In genomic region chr7:2679135-2680127, GRCh38 we compare ENCODE assay signal across 9 cellular contexts. TPM values are rescaled to one million over a fixed set of nuclear protein-coding genes. Genes with fewer than 3 reads are reported as not detected.
DNase-seq lines count a peak whose midpoint lies in the region; ATAC-seq, FAIRE-seq and TF ChIP-seq lines count a peak whose summit lies in the region.
"Not testable (repeated sequence)": the region's sequence is repeated elsewhere in the genome, so short reads cannot be mapped to it uniquely, and the experiment has no call there.
"Had no signal": no experiment of that assay in that cellular context is flagged by ENCODE, and none has a peak within 500 bp of the region (broad histone marks: within the 10 kb centered on the region; RNA-seq: fewer than 3 reads in every experiment).

No MANE protein-coding gene starts in this region.

- peak overlapping the region; percentile 62 for H3K27ac Mint-ChIP-seq in astrocyte (ENCODE audit: unreplicated experiment)

- not testable (repeated sequence) for H3K4me3 Mint-ChIP-seq in astrocyte (ENCODE audit: unreplicated experiment)

- not testable (repeated sequence) for H3K9ac ChIP-seq in astrocyte (ENCODE audit: low read length); liver (ENCODE audit: low read depth in 1 of 2, low read length in 2 of 2)

- not testable (repeated sequence) for H4K20me1 ChIP-seq in astrocyte (ENCODE audit: insufficient read depth, low read length)

- H2AFZ ChIP-seq in astrocyte (ENCODE audit: low read depth, low read length) = not testable (repeated sequence)

- TF ChIP-seq POLR2A in A549 (IDR thresholded peaks at IDR 0.05; ENCODE audit: low read length) = not testable (repeated sequence)

- not testable (repeated sequence) for FAIRE-seq in A549 (lab: Jason Lieb, UNC); astrocyte (lab: Jason Lieb, UNC)

- not testable (repeated sequence) for H3K36me3 Mint-ChIP-seq in astrocyte (ENCODE audit: low read depth, unreplicated experiment)

- H3K27ac ChIP-seq in A549; RWPE2 (ENCODE audit: poor library complexity, severe bottlenecking); astrocyte (ENCODE audit: low read depth, low read length); liver (ENCODE audit: low read depth in 1 of 2, low read length in 2 of 2): not testable (repeated sequence)

- H3K27me3 Mint-ChIP-seq in astrocyte (ENCODE audit: low read depth, unreplicated experiment) = peaks cover 17% of the 10 kb centered on the region

- 62% methylated on average over 40 of the region's 64 CpGs for WGBS in A549 (ENCODE audit: missing lambda C conversion rate)
- WGBS in liver = 66% methylated on average over 64 of the region's 64 CpGs

- not testable (repeated sequence) for TF ChIP-seq CTCF in A549 (IDR thresholded peaks at IDR 0.05); RWPE2 (IDR thresholded peaks at IDR 0.05; ENCODE audit: poor library complexity, severe bottlenecking); astrocyte (IDR thresholded peaks at IDR 0.05; ENCODE audit: insufficient read depth, low read depth, low read length); epithelial cell of proximal tubule (conservative IDR thresholded peaks at IDR 0.05; ENCODE audit: low read depth, low read length); liver (IDR thresholded peaks at IDR 0.05; ENCODE audit: low read depth, low read length, missing input control)

- not testable (repeated sequence) for TF ChIP-seq EP300 in A549 (IDR thresholded peaks at IDR 0.05)

- H3K9me3 ChIP-seq in A549; RWPE2 (ENCODE audit: severe bottlenecking); astrocyte (ENCODE audit: insufficient read depth, low read depth, low read length); liver (ENCODE audit: control insufficient read depth in 4 of 4, low read length in 3 of 4): not testable (repeated sequence)

- peak overlapping the region; percentile 44; the same call in 2 of the 3 replicates for H3K4me2 ChIP-seq in A549
- peak overlapping the region; percentile 58 for H3K4me2 ChIP-seq in astrocyte (ENCODE audit: low read length)

- POLR2A ChIA-PET in A549 (lab: Yijun Ruan, JAX) = not testable (repeated sequence)

- DNase-seq in A549 (ENCODE audit: low read depth in 1 of 2, low spot score in 1 of 2); RWPE2 (ENCODE audit: low spot score); astrocyte (ENCODE audit: low read depth); epithelial cell of proximal tubule (ENCODE audit: low read depth): not testable (repeated sequence)
- DNase-seq in DMS79 (lab: John Stamatoyannopoulos, UW) (peak; percentile 19), NCI-H1105 (lab: John Stamatoyannopoulos, UW) (peak; percentile 17), retina (peak; percentile 64)

- not testable (repeated sequence) for H3K36me3 ChIP-seq in RWPE2 (ENCODE audit: low read depth); astrocyte (ENCODE audit: insufficient read depth, low read length); liver (ENCODE audit: control insufficient read depth in 4 of 4, insufficient read depth in 3 of 4, low read depth in 1 of 4, low read length in 3 of 4)

- not testable (repeated sequence) for TF ChIP-seq RAD21 in A549 (conservative IDR thresholded peaks at IDR 0.05 in 1 of 2, IDR thresholded peaks at IDR 0.05 in 1 of 2); liver (IDR thresholded peaks at IDR 0.05)

- H3K4me3 ChIP-seq in A549; RWPE2 (ENCODE audit: severe bottlenecking); astrocyte (ENCODE audit: insufficient read depth, low read depth, low read length); liver (ENCODE audit: low read depth in 1 of 3, low read length in 3 of 3): not testable (repeated sequence)
- peak overlapping the region; percentile 6 for H3K4me3 ChIP-seq in epithelial cell of proximal tubule (ENCODE audit: low read depth, low read length)

- ATAC-seq in A549 (peak; percentile 7 to 14; a peak in 3 of 6 replicates), RWPE2 (ENCODE audit: low read depth) (peak; percentile 26; the same call in 2 of the 3 replicates)

- CTCF ChIA-PET in A549 (lab: Yijun Ruan, JAX) = interaction anchor here (0.5 to 6.5 kb wide), 24 partner anchors 10 to 235 kb away, joined by 3 to 108 read pairs (median 7); partner anchors contain the start of gene TTYH3

- not testable (repeated sequence) for H3K79me2 ChIP-seq in astrocyte (ENCODE audit: insufficient read depth, low read length)

- H3K4me1 ChIP-seq in A549; RWPE2 (ENCODE audit: insufficient read depth, poor library complexity, severe bottlenecking); astrocyte (ENCODE audit: insufficient read depth, low read length); liver (ENCODE audit: control insufficient read depth in 4 of 4, insufficient read depth in 4 of 4, low read length in 3 of 4): not testable (repeated sequence)

- H3K4me1 Mint-ChIP-seq in astrocyte (ENCODE audit: low read depth, unreplicated experiment) = not testable (repeated sequence)

- H3K9me3 Mint-ChIP-seq in astrocyte (ENCODE audit: unreplicated experiment) = peaks cover 10% of the 10 kb centered on the region

- H3K27me3 ChIP-seq in RWPE2 (ENCODE audit: insufficient read depth, poor library complexity, severe bottlenecking) (peaks cover 15% of the 10 kb centered on the region), astrocyte (ENCODE audit: insufficient read depth, low read length) (peaks cover 10% of the 10 kb centered on the region)
- not testable (repeated sequence) for H3K27me3 ChIP-seq in liver (ENCODE audit: control insufficient read depth in 4 of 4, insufficient read depth in 4 of 4, low read length in 3 of 4)

TF ChIP-seq in liver, 16 proteins besides CTCF, POLR2A, EP300 and RAD21:
- peak; percentile 2 to 58 for TF ChIP-seq HNF4A (conservative IDR thresholded peaks at IDR 0.05)
- TF ChIP-seq RXRA (IDR thresholded peaks at IDR 0.05) = peak in 1 of 2 donors; percentile 30
TF ChIP-seq in liver: peak in this region for 2; not testable (repeated sequence) for 14.

RNA-seq across cellular contexts. Expression of gene AMZ1, which starts 8.6 kb away (rescaled TPM):
- polyA plus RNA-seq in A549 (2011; rRNA removed) (0.01 and 0.11 TPM in 2 replicates), A549 (2017; fragmentation: RNase III; extraction: RNeasy Plus Mini Kit Qiagen cat#74134 plus additional on column Dnase treatment) (0.03 to 0.05 TPM in 2 of 3 replicates, not detected in the other), liver (1 to 10 TPM in 1 of 2 donors, under 1 TPM in 1; 0.10 to 1.1 TPM)
- polyA plus RNA-seq in A549 (2012; cell fraction: cytosol; rRNA removed) = 0.01 TPM in 1 of 2 replicates, not detected in the other
- 0.01 TPM in 1 of 2 replicates, not detected in the other for polyA plus RNA-seq in A549 (2012; cell fraction: nucleus; rRNA removed)
- not detected in 2 replicates for polyA minus RNA-seq in A549 (2011; rRNA and poly(A)+ RNA removed)
- total RNA-seq in astrocyte (3.4 and 5.7 TPM in 2 replicates), epithelial cell of proximal tubule (0.22 and 0.29 TPM in 2 replicates), liver (1 to 10 TPM in 1 of 2 donors, not detected in 1; 1.3 TPM)
- total RNA-seq: psoas muscle had no signal

RNA-seq across cellular contexts. Expression of gene TTYH3, which starts 47.6 kb away (rescaled TPM):
- polyA plus RNA-seq in A549 (2011; rRNA removed) = 11.1 and 11.3 TPM in 2 replicates
- 19.8 and 35.4 TPM in 2 replicates for polyA plus RNA-seq in A549 (2012; cell fraction: cytosol; rRNA removed)
- polyA plus RNA-seq in A549 (2012; cell fraction: nucleus; rRNA removed) = 48.5 and 73.3 TPM in 2 replicates
- polyA plus RNA-seq in A549 (2017; fragmentation: RNase III; extraction: RNeasy Plus Mini Kit Qiagen cat#74134 plus additional on column Dnase treatment) = 35.9 to 45.2 TPM (median 43.6 TPM) in 3 replicates
- 7.9 and 11.2 TPM in 2 replicates for polyA minus RNA-seq in A549 (2011; rRNA and poly(A)+ RNA removed)
- total RNA-seq in astrocyte = 264 and 273 TPM in 2 replicates
- total RNA-seq in epithelial cell of proximal tubule = 93.3 and 97.6 TPM in 2 replicates
- 10 to 100 TPM; 16.7 to 18.1 TPM for total RNA-seq in liver
- 10 to 100 TPM in 1 of 2 donors, 1 to 10 TPM in 1; 8.2 to 19.6 TPM for polyA plus RNA-seq in liver
